27 cellular contexts compared by ENCODE assay signal in genomic region chr5:14879393-14879792, GRCh38.
"Had no signal": no experiment of that assay in that cellular context is flagged by ENCODE, and none has a peak within 500 bp of the region (broad histone marks: within the 10 kb centered on the region; RNA-seq: fewer than 3 reads in every experiment).

No MANE protein-coding gene starts in this region.

- H3K4me1 Mint-ChIP-seq: activated B cell treated with CpG ODN at 0.5 μM for 24 hours; stimulated activated naive B cell treated with anti-CD40 and anti-IgM and Interleukin-4, amounts not matched to agents 10 μg/mL and 1 μg/mL and 100 μg/mL, for 72 hours had no signal

- H3K27ac Mint-ChIP-seq: activated B cell treated with CpG ODN at 0.5 μM for 24 hours; activated CD8-positive, alpha-beta T cell treated with anti-CD3 and anti-CD28 coated beads for 36 hours; activated naive CD8-positive, alpha-beta T cell; memory B cell; stimulated activated naive B cell treated with anti-CD40 and anti-IgM and Interleukin-4, amounts not matched to agents 10 μg/mL and 1 μg/mL and 100 μg/mL, for 72 hours; T-helper 2 cell treated with Interferon-gamma antibody and Interleukin-4, amounts not matched to agents 5 μg/mL and 100 μg/mL, for 36 hours had no signal

- H3K4me3 Mint-ChIP-seq: activated B cell treated with CpG ODN at 0.5 μM for 24 hours; activated CD8-positive, alpha-beta T cell treated with anti-CD3 and anti-CD28 coated beads for 36 hours; activated naive CD8-positive, alpha-beta T cell; brain; memory B cell; stimulated activated naive B cell treated with anti-CD40 and anti-IgM and Interleukin-4, amounts not matched to agents 10 μg/mL and 1 μg/mL and 100 μg/mL, for 72 hours; T-helper 2 cell treated with Interferon-gamma antibody and Interleukin-4, amounts not matched to agents 5 μg/mL and 100 μg/mL, for 36 hours had no signal

- H3K36me3 ChIP-seq: cardiac muscle cell, heart right ventricle, pancreas, prostate gland, sigmoid colon, suprapubic skin, tibial artery had no signal

- H3K27me3 ChIP-seq: cardiac muscle cell, dorsolateral prefrontal cortex, heart right ventricle, pancreas, sigmoid colon, suprapubic skin, tibial artery had no signal

- H3K36me3 Mint-ChIP-seq: activated naive CD8-positive, alpha-beta T cell; brain; memory B cell; stimulated activated naive B cell treated with anti-CD40 and anti-IgM and Interleukin-4, amounts not matched to agents 10 μg/mL and 1 μg/mL and 100 μg/mL, for 72 hours had no signal

- DNase-seq: activated B cell treated with CpG ODN at 0.5 μM for 24 hours; activated CD4-positive, alpha-beta T cell treated with anti-CD3 and anti-CD28 coated beads, Interleukin-2, amount 50 U/mL, for 1 hour; activated CD8-positive, alpha-beta T cell treated with anti-CD3 and anti-CD28 coated beads for 36 hours; activated naive CD4-positive, alpha-beta T cell; activated T-cell treated with anti-CD3 and anti-CD28 coated beads, Interleukin-2, amount 50 U/mL, for 48 hours; aorta; dorsolateral prefrontal cortex; effector memory CD4-positive, alpha-beta T cell; erythroblast; heart right ventricle; midbrain; naive thymus-derived CD4-positive, alpha-beta T cell; pancreas; retina; sigmoid colon; small intestine; stimulated activated CD4-positive, alpha-beta T cell treated with anti-CD3 and anti-CD28 coated beads, Interleukin-2, amount 100 ng/mL, for 24 hours; stimulated activated naive B cell treated with anti-CD40 and anti-IgM and Interleukin-4, amounts not matched to agents 10 μg/mL and 1 μg/mL and 100 μg/mL, for 72 hours; tibial artery had no signal

- FAIRE-seq: pancreas, small intestine had no signal

- H3K4me1 ChIP-seq: pancreas, sigmoid colon, tibial artery had no signal

- ATAC-seq: activated CD8-positive, alpha-beta T cell treated with anti-CD3 and anti-CD28 coated beads for 36 hours; heart right ventricle; naive thymus-derived CD4-positive, alpha-beta T cell; pancreas; stimulated activated naive B cell treated with anti-CD40 and anti-IgM and Interleukin-4, amounts not matched to agents 10 μg/mL and 1 μg/mL and 100 μg/mL, for 72 hours had no signal

- H3K4me3 ChIP-seq: cardiac muscle cell, coronary artery, dorsolateral prefrontal cortex, heart right ventricle, pancreas, prostate gland, sigmoid colon, suprapubic skin, tibial artery had no signal

- H3K9me3 Mint-ChIP-seq: activated B cell treated with CpG ODN at 0.5 μM for 24 hours; activated CD8-positive, alpha-beta T cell treated with anti-CD3 and anti-CD28 coated beads for 36 hours; memory B cell; naive thymus-derived CD4-positive, alpha-beta T cell; stimulated activated naive B cell treated with anti-CD40 and anti-IgM and Interleukin-4, amounts not matched to agents 10 μg/mL and 1 μg/mL and 100 μg/mL, for 72 hours; T-helper 2 cell treated with Interferon-gamma antibody and Interleukin-4, amounts not matched to agents 5 μg/mL and 100 μg/mL, for 36 hours had no signal

- H3K27ac ChIP-seq: cardiac muscle cell, coronary artery, dorsolateral prefrontal cortex, heart right ventricle, pancreas, prostate gland, sigmoid colon, suprapubic skin, tibial artery had no signal

- H3K9me3 ChIP-seq: heart right ventricle, pancreas, prostate gland, sigmoid colon, suprapubic skin, tibial artery had no signal
